ENCODE assay signal across 16 cellular contexts in the genomic region with DNA sequence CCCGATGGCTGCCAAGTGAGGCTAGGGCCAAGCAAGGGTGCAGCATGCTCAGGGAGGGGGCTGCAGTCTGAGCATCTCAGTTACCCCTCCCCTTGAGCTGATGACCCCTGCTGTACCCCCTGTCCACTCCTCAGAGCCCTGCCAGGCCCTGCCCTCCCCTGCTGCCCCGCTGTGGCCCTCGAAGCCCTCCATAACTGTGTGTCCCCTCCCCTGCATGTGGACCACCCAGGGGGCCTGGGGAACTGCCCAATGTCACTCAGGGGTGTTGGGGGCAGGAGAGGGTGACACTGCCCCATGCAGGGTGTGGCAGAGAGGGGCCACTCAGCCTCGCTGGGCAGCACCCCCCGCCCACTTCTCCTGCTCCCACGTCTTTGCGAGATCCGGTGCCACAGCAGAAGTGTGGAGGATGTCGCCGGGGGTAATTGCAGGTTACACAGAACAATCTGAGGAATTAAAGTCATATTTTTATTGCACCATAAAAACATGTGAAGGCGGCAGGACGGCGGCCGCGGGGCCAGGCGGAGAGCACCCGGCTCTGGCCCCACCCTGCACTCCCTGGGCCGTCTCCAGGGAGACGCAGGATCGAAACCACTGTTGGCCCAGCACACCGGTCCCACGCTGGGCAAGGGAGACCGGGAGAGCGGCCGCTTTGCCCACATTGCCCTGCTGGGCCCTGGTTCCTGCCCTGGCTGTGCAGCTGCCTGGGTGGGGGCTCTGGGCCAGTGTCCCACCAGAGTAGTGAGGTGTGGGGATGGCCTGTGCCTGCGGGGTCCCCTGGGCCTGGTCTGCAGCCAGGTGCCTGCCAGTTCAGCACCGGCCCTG. TPM values are rescaled to one million over a fixed set of nuclear protein-coding genes. Genes with fewer than 3 reads are reported as not detected.
A peak's percentile ranks its signal among the peaks of the same experiment; 100 is the strongest.
DNase-seq lines count a peak whose midpoint lies in the region; FAIRE-seq and TF ChIP-seq lines count a peak whose summit lies in the region.
"Had no signal": no experiment of that assay in that cellular context is flagged by ENCODE, and none has a peak within 500 bp of the region (broad histone marks: within the 10 kb centered on the region; RNA-seq: fewer than 3 reads in every experiment).

No MANE protein-coding gene starts in this region.

- no peaks in the 10 kb centered on the region for H3K9me3 ChIP-seq in kidney (ENCODE audit: control insufficient read depth in 1 of 2, low read length in 2 of 2)
- H3K9me3 ChIP-seq in transverse colon, result no peaks in the 10 kb centered on the region
- H3K9me3 ChIP-seq: SJSA1, vagina had no signal

- no peaks in the 10 kb centered on the region for H3K27me3 Mint-ChIP-seq in activated naive CD4-positive, alpha-beta T cell treated with anti-CD3 and anti-CD28 coated beads for 36 hours (ENCODE audit: low read depth)
- no peaks in the 10 kb centered on the region for H3K27me3 Mint-ChIP-seq in activated naive CD4-positive, alpha-beta T cell treated with anti-CD3 and anti-CD28 coated beads, Interleukin-2, amount 10 ng/mL, durations not matched to agents 7 days and 5 days
- H3K27me3 Mint-ChIP-seq: activated CD4-positive, alpha-beta memory T cell treated with anti-CD3 and anti-CD28 coated beads for 36 hours; B cell had no signal

- H3K27ac Mint-ChIP-seq in activated naive CD4-positive, alpha-beta T cell treated with anti-CD3 and anti-CD28 coated beads for 36 hours, result no peak overlapping the region
- no peak overlapping the region for H3K27ac Mint-ChIP-seq in activated naive CD4-positive, alpha-beta T cell treated with anti-CD3 and anti-CD28 coated beads, Interleukin-2, amount 10 ng/mL, durations not matched to agents 7 days and 5 days
- H3K27ac Mint-ChIP-seq: activated CD4-positive, alpha-beta memory T cell treated with anti-CD3 and anti-CD28 coated beads for 36 hours; B cell had no signal

- H3K4me3 Mint-ChIP-seq in activated naive CD4-positive, alpha-beta T cell treated with anti-CD3 and anti-CD28 coated beads for 36 hours, result no peak overlapping the region
- H3K4me3 Mint-ChIP-seq in activated naive CD4-positive, alpha-beta T cell treated with anti-CD3 and anti-CD28 coated beads, Interleukin-2, amount 10 ng/mL, durations not matched to agents 7 days and 5 days, result no peak overlapping the region
- H3K4me3 Mint-ChIP-seq: activated CD4-positive, alpha-beta memory T cell treated with anti-CD3 and anti-CD28 coated beads for 36 hours; B cell had no signal

- WGBS in transverse colon (ENCODE audit: low coverage in 1 of 2), 2 donors, result 52% methylated on average over 25 of the region's 27 CpGs; no CpG with 5 or more reads in 1 of the 2 donors

- FAIRE-seq in kidney (lab: Jason Lieb, UNC), result no peak

- H3K36me3 Mint-ChIP-seq in activated naive CD4-positive, alpha-beta T cell treated with anti-CD3 and anti-CD28 coated beads for 36 hours (ENCODE audit: low read depth), result no peaks in the 10 kb centered on the region
- H3K36me3 Mint-ChIP-seq in activated naive CD4-positive, alpha-beta T cell treated with anti-CD3 and anti-CD28 coated beads, Interleukin-2, amount 10 ng/mL, durations not matched to agents 7 days and 5 days, result no peaks in the 10 kb centered on the region
- H3K36me3 Mint-ChIP-seq: activated CD4-positive, alpha-beta memory T cell treated with anti-CD3 and anti-CD28 coated beads for 36 hours had no signal

- peaks cover 11% of the 10 kb centered on the region for H3K4me1 Mint-ChIP-seq in activated naive CD4-positive, alpha-beta T cell treated with anti-CD3 and anti-CD28 coated beads for 36 hours (ENCODE audit: low read depth)
- H3K4me1 Mint-ChIP-seq in activated naive CD4-positive, alpha-beta T cell treated with anti-CD3 and anti-CD28 coated beads, Interleukin-2, amount 10 ng/mL, durations not matched to agents 7 days and 5 days, result peaks cover 13% of the 10 kb centered on the region
- H3K4me1 Mint-ChIP-seq: B cell had no signal

- no peak for TF ChIP-seq CTCF in RWPE1 (conservative IDR thresholded peaks at IDR 0.05; ENCODE audit: low read depth)
- TF ChIP-seq CTCF in kidney (IDR thresholded peaks at IDR 0.05; ENCODE audit: borderline replicate concordance, extremely low read depth, insufficient read depth), result no peak
- TF ChIP-seq CTCF in transverse colon (IDR thresholded peaks at IDR 0.05), result no peak
- no peak for TF ChIP-seq CTCF in brain microvascular endothelial cell (IDR thresholded peaks at IDR 0.05; ENCODE audit: low read depth, low read length, missing control alignments)

- POLR2A ChIA-PET in RWPE1 (lab: Yijun Ruan, JAX; ENCODE audit: low non-redundant PET), result no interaction called here

- H3K4me1 ChIP-seq in kidney (ENCODE audit: control insufficient read depth in 1 of 2, insufficient read depth in 1 of 2, low read depth in 1 of 2, low read length in 2 of 2) (no peaks in the 10 kb centered on the region), transverse colon (peaks cover 11 to 37% (median 31%) of the 10 kb centered on the region in 4 donors)

- H3K4me3 ChIP-seq in kidney (ENCODE audit: low read length in 2 of 2), result no peak overlapping the region
- no peak overlapping the region for H3K4me3 ChIP-seq in transverse colon
- no peak overlapping the region for H3K4me3 ChIP-seq in brain microvascular endothelial cell (ENCODE audit: low read depth, low read length)
- H3K4me3 ChIP-seq: SJSA1, vagina had no signal

- in situ Hi-C loops in transverse colon (cut with MboI; ENCODE audit: low pct_ligation_motif_present in 1 of 4, low pct_unique_long_range_greater_than_20kb in 1 of 4, low sequenced_read_pairs in 3 of 4) (no loop called here), brain microvascular endothelial cell (cut with HindIII; ENCODE audit: low pct_ligation_motif_present, low sequenced_read_pairs) (no loop called here)

- H3K36me3 ChIP-seq in kidney (ENCODE audit: control insufficient read depth in 1 of 2, insufficient read depth in 2 of 2, low read length in 2 of 2) (no peaks in the 10 kb centered on the region), transverse colon (no peaks in the 10 kb centered on the region), brain microvascular endothelial cell (replicated peaks) (no peaks in the 10 kb centered on the region)
- H3K36me3 ChIP-seq: vagina had no signal

- no peak for TF ChIP-seq POLR2A in transverse colon (IDR thresholded peaks at IDR 0.05)

- no peak for TF ChIP-seq EP300 in transverse colon (IDR thresholded peaks at IDR 0.05; ENCODE audit: low read depth)

- CTCF ChIA-PET in activated naive CD4-positive, alpha-beta T cell treated with anti-CD3 and anti-CD28 coated beads for 36 hours (lab: Charles Lee), result no interaction called here
- CTCF ChIA-PET in activated naive CD4-positive, alpha-beta T cell treated with anti-CD3 and anti-CD28 coated beads, Interleukin-2, amount 10 ng/mL, durations not matched to agents 7 days and 5 days (lab: Charles Lee), result no interaction called here
- CTCF ChIA-PET in RWPE1 (lab: Yijun Ruan, JAX), result interaction anchor here (1.6 kb wide), 1 partner anchor 143 kb away, joined by 5 read pairs; no protein-coding TSS in a partner anchor

- no peak overlapping the region for H3K9ac ChIP-seq in kidney (ENCODE audit: low read length in 2 of 2)

- peak overlapping the region; percentile 99 for H3K27ac ChIP-seq in RWPE1
- no peak overlapping the region for H3K27ac ChIP-seq in kidney (ENCODE audit: low read depth in 2 of 2, low read length in 2 of 2)
- H3K27ac ChIP-seq in transverse colon, result peak overlapping the region in 1 of 4 donors; percentile 44
- H3K27ac ChIP-seq in brain microvascular endothelial cell, result no peak overlapping the region
- H3K27ac ChIP-seq: HL-60, SJSA1, vagina had no signal

- H3K27me3 ChIP-seq in transverse colon (no peaks in the 10 kb centered on the region), brain microvascular endothelial cell (replicated peaks) (no peaks in the 10 kb centered on the region)
- H3K27me3 ChIP-seq: SJSA1, vagina had no signal

- H3K9me3 Mint-ChIP-seq in activated naive CD4-positive, alpha-beta T cell treated with anti-CD3 and anti-CD28 coated beads for 36 hours, result no peaks in the 10 kb centered on the region
- no peaks in the 10 kb centered on the region for H3K9me3 Mint-ChIP-seq in activated naive CD4-positive, alpha-beta T cell treated with anti-CD3 and anti-CD28 coated beads, Interleukin-2, amount 10 ng/mL, durations not matched to agents 7 days and 5 days
- H3K9me3 Mint-ChIP-seq: activated CD4-positive, alpha-beta memory T cell treated with anti-CD3 and anti-CD28 coated beads for 36 hours had no signal

- peak; percentile 2 for DNase-seq in activated naive CD4-positive, alpha-beta T cell treated with anti-CD3 and anti-CD28 coated beads for 36 hours
- no peak for DNase-seq in activated naive CD4-positive, alpha-beta T cell treated with anti-CD3 and anti-CD28 coated beads, Interleukin-2, amount 10 ng/mL, durations not matched to agents 7 days and 5 days
- DNase-seq in RWPE1 (ENCODE audit: low spot score) (no peak), kidney (peak; percentile 70), transverse colon (peak; percentile 78), middle frontal gyrus (ENCODE audit: extremely low spot score, low spot score) (no peak), brain microvascular endothelial cell (no peak), OCI-M1 (lab: John Stamatoyannopoulos, UW) (no peak)
- DNase-seq: anterior cingulate cortex, midbrain, NCI-H1092 had no signal

- intact Hi-C loops in activated naive CD4-positive, alpha-beta T cell treated with anti-CD3 and anti-CD28 coated beads for 36 hours (cut with micrococcal nuclease), result no loop called here
- intact Hi-C loops in kidney (cut with DNase I), result no loop called here
- intact Hi-C loops in transverse colon (cut with DNase I; ENCODE audit: low total_unique reads), result no loop called here

RNA-seq across cellular contexts. Expression of gene GNB1L, which starts 18.7 kb away (rescaled TPM):
- total RNA-seq in activated naive CD4-positive, alpha-beta T cell treated with anti-CD3 and anti-CD28 coated beads for 36 hours, result 1 to 10 TPM; 8.8 to 9.8 TPM
- total RNA-seq in kidney, result 4.4 TPM
- polyA plus RNA-seq in kidney (ENCODE audit: insufficient read depth, low read depth, low replicate concordance), result 4.0 TPM
- total RNA-seq in transverse colon, result 1 to 10 TPM in 3 of 4 donors, under 1 TPM in 1; 0.80 to 4.8 (median 2.8) TPM

RNA-seq across cellular contexts. Expression of gene RTL10, which starts 18.7 kb away (rescaled TPM):
- 10 to 100 TPM; 10.9 to 11.9 TPM for total RNA-seq in activated naive CD4-positive, alpha-beta T cell treated with anti-CD3 and anti-CD28 coated beads for 36 hours
- total RNA-seq in kidney, result 16.7 TPM
- polyA plus RNA-seq in kidney (ENCODE audit: insufficient read depth, low read depth, low replicate concordance), result 8.8 TPM
- total RNA-seq in transverse colon, result 10 to 100 TPM in 1 of 4 donors, 1 to 10 TPM in 3; 7.1 to 16.8 (median 7.8) TPM

Comparison
In these comparisons a context has a peak if more than half of its experiments do, and no peak if none do; other contexts are left out.
1. DNase-seq: peak in activated naive CD4-positive, alpha-beta T cell treated with anti-CD3 and anti-CD28 coated beads for 36 hours (single experiment), kidney (single experiment) and transverse colon (single experiment); none in activated naive CD4-positive, alpha-beta T cell treated with anti-CD3 and anti-CD28 coated beads, Interleukin-2, amount 10 ng/mL, durations not matched to agents 7 days and 5 days (single experiment), RWPE1 (single experiment), middle frontal gyrus (single experiment), brain microvascular endothelial cell (single experiment) and OCI-M1 (single experiment).